14 cellular contexts compared by ENCODE assay signal in genomic region chr14:88063807-88064206, GRCh38. TPM values are rescaled to one million over a fixed set of nuclear protein-coding genes. Genes with fewer than 3 reads are reported as not detected.
"Had no signal": no experiment of that assay in that cellular context is flagged by ENCODE, and none has a peak within 500 bp of the region (broad histone marks: within the 10 kb centered on the region; RNA-seq: fewer than 3 reads in every experiment).

No MANE protein-coding gene starts in this region.

- H3K36me3 ChIP-seq: esophagus muscularis mucosa, neutrophil, tibial nerve, vagina had no signal

- H3K27ac ChIP-seq: esophagus muscularis mucosa, foreskin keratinocyte, neutrophil, skin epidermis, tibial nerve, vagina had no signal

- H3K4me1 ChIP-seq: esophagus muscularis mucosa, foreskin keratinocyte, tibial nerve, vagina had no signal

- H3K4me3 ChIP-seq: esophagus muscularis mucosa, lung, skin epidermis, tibial nerve, vagina had no signal

- ATAC-seq: activated T-helper 17 cell treated with anti-CD3 and anti-CD28 coated beads, Interleukin-2, amount 50 U/mL, for 72 hours; foreskin keratinocyte; left colon had no signal

- H3K27me3 ChIP-seq: esophagus muscularis mucosa, foreskin keratinocyte, tibial nerve, vagina had no signal

- DNase-seq: activated CD4-positive, alpha-beta T cell treated with anti-CD3 and anti-CD28 coated beads for 48 hours; activated CD8-positive, alpha-beta memory T cell treated with anti-CD3 and anti-CD28 coated beads for 24 hours; activated naive CD4-positive, alpha-beta T cell treated with anti-CD3 and anti-CD28 coated beads for 36 hours; head of caudate nucleus; left colon; naive B cell had no signal

- H3K9me3 ChIP-seq: esophagus muscularis mucosa, neutrophil, vagina had no signal

RNA-seq across cellular contexts. Expression of gene GPR65, which starts 58.9 kb away (rescaled TPM):
- polyA plus RNA-seq: foreskin keratinocyte had no signal
